In genomic region chr9:114461468-114461867, GRCh38 we compare ENCODE assay signal across 16 cellular contexts.
"Had no signal": no experiment of that assay in that cellular context is flagged by ENCODE, and none has a peak within 500 bp of the region (broad histone marks: within the 10 kb centered on the region; RNA-seq: fewer than 3 reads in every experiment).

No MANE protein-coding gene starts in this region.

- H3K4me1 ChIP-seq: ascending aorta, gastrocnemius medialis, left ventricle myocardium inferior, psoas muscle had no signal

- H3K4me3 ChIP-seq: ascending aorta, gastrocnemius medialis, left ventricle myocardium inferior, psoas muscle, spleen had no signal

- H3K27ac Mint-ChIP-seq: activated CD8-positive, alpha-beta memory T cell treated with anti-CD3 and anti-CD28 coated beads, Interleukin-2, amount 10 ng/mL, durations not matched to agents 7 days and 5 days; activated T-cell treated with anti-CD3 and anti-CD28 coated beads, Interleukin-2, amount 50 U/mL, for 24 hours had no signal

- H3K4me1 Mint-ChIP-seq: activated CD8-positive, alpha-beta memory T cell treated with anti-CD3 and anti-CD28 coated beads, Interleukin-2, amount 10 ng/mL, durations not matched to agents 7 days and 5 days had no signal

- H3K4me3 Mint-ChIP-seq: activated CD8-positive, alpha-beta memory T cell treated with anti-CD3 and anti-CD28 coated beads, Interleukin-2, amount 10 ng/mL, durations not matched to agents 7 days and 5 days; activated T-cell treated with anti-CD3 and anti-CD28 coated beads, Interleukin-2, amount 50 U/mL, for 24 hours; nephron progenitor cell had no signal

- H3K9me3 Mint-ChIP-seq: activated T-cell treated with anti-CD3 and anti-CD28 coated beads, Interleukin-2, amount 50 U/mL, for 24 hours; nephron progenitor cell had no signal

- DNase-seq: activated CD4-positive, alpha-beta T cell treated with anti-CD3 and anti-CD28 coated beads for 1 hour; activated CD4-positive, alpha-beta T cell treated with anti-CD3 and anti-CD28 coated beads, Interleukin-2, amount 50 U/mL, for 48 hours; activated CD8-positive, alpha-beta memory T cell treated with anti-CD3 and anti-CD28 coated beads, Interleukin-2, amount 10 ng/mL, durations not matched to agents 7 days and 5 days; activated gamma-delta T cell treated with Interleukin-2 at 50 U/mL for 16 hours; activated T-cell treated with anti-CD3 and anti-CD28 coated beads, Interleukin-2, amount 50 U/mL, for 24 hours; effector CD4-positive, alpha-beta T cell; gastrocnemius medialis; kidney; left ventricle myocardium inferior; mesenchymal stem cell; nephron progenitor cell; psoas muscle; spleen; stimulated activated CD4-positive, alpha-beta T cell treated with anti-CD3 and anti-CD28 coated beads, Interleukin-1b, Interleukin-23, amount 100 ng/mL, for 48 hours; stimulated activated naive CD8-positive, alpha-beta T cell treated with anti-CD3 and anti-CD28 coated beads, Interleukin-15, Interleukin-2, amounts not matched to agents 100 U/mL and 50 U/mL, for 24 hours had no signal

- H3K27me3 Mint-ChIP-seq: activated CD8-positive, alpha-beta memory T cell treated with anti-CD3 and anti-CD28 coated beads, Interleukin-2, amount 10 ng/mL, durations not matched to agents 7 days and 5 days; activated T-cell treated with anti-CD3 and anti-CD28 coated beads, Interleukin-2, amount 50 U/mL, for 24 hours had no signal

- H3K36me3 ChIP-seq: ascending aorta, gastrocnemius medialis, left ventricle myocardium inferior had no signal

- H3K36me3 Mint-ChIP-seq: activated CD8-positive, alpha-beta memory T cell treated with anti-CD3 and anti-CD28 coated beads, Interleukin-2, amount 10 ng/mL, durations not matched to agents 7 days and 5 days had no signal

- H3K9me3 ChIP-seq: ascending aorta, gastrocnemius medialis, left ventricle myocardium inferior, psoas muscle had no signal

- H3K27ac ChIP-seq: ascending aorta, gastrocnemius medialis, left ventricle myocardium inferior, psoas muscle, spleen had no signal
